Comparison of ENCODE assay signal across 28 cellular contexts in the genomic region with DNA sequence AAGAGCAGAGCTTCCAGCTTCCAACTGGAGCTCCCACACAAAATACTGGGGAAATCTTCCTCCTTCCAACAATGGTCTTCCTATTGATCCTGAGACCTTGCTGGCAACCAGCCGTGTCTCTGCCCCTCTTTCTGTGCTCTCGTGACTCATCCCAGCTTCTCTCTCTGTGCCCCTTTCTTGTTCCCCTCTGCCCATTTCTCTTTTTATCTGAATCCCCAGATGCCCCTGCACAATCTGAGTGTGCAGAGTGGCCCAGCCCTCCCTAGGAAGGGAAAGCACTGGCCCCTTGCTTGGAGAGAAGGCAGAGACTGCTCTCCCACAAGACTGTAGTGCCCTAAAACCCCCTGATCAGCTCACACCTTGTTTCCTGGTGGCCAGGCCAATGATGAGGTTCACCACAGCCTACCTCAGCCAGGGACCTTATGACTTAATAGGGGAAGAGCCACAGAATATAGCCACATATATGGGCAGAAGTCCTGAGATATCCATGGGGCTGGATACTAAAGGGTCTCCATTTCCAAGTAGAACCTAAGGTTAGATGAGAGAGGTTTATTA. TPM values are rescaled to one million over a fixed set of nuclear protein-coding genes. Genes with fewer than 3 reads are reported as not detected.
"Had no signal": no experiment of that assay in that cellular context is flagged by ENCODE, and none has a peak within 500 bp of the region (broad histone marks: within the 10 kb centered on the region; RNA-seq: fewer than 3 reads in every experiment).

No MANE protein-coding gene starts in this region.

- DNase-seq: activated B cell treated with CpG ODN at 0.5 μM for 24 hours; activated CD4-positive, alpha-beta T cell treated with anti-CD3 and anti-CD28 coated beads for 1 hour; activated CD4-positive, alpha-beta T cell treated with anti-CD3 and anti-CD28 coated beads, Interleukin-2, amount 10 ng/mL, durations not matched to agents 24 days and 14 days; activated CD4-positive, alpha-beta T cell treated with anti-CD3 and anti-CD28 coated beads, Interleukin-2, amount 50 U/mL, for 48 hours; activated gamma-delta T cell; activated naive CD4-positive, alpha-beta T cell treated with anti-CD3 and anti-CD28 coated beads for 36 hours; activated T-cell treated with anti-CD3 and anti-CD28 coated beads for 4 hours; activated T-cell treated with anti-CD3 and anti-CD28 coated beads, Interleukin-2, amount 50 U/mL, for 48 hours; amygdala; MG63; MV-4-11; NCI-H1105; NCI-H1436; NCI-H1694 treated with DMSO at 0.1 percent for 48 hours; NCI-H2029 treated with DMSO at 0.1 percent for 48 hours; NCI-H345; NCI-H510A; NCI-H69 had no signal

- H3K36me3 Mint-ChIP-seq: activated naive CD8-positive, alpha-beta T cell; brain had no signal

- H3K4me3 Mint-ChIP-seq: activated B cell treated with CpG ODN at 0.5 μM for 24 hours; activated CD4-positive, alpha-beta T cell treated with anti-CD3 and anti-CD28 coated beads, Interleukin-2, amount 10 ng/mL, durations not matched to agents 24 days and 14 days; activated naive CD4-positive, alpha-beta T cell treated with anti-CD3 and anti-CD28 coated beads for 36 hours; activated naive CD8-positive, alpha-beta T cell; activated T-helper 17 cell treated with anti-CD3 and anti-CD28 coated beads, Interleukin-2, amount 50 U/mL, for 72 hours; brain; T-helper 2 cell treated with Interferon-gamma antibody and Interleukin-4, amounts not matched to agents 5 μg/mL and 100 μg/mL, for 36 hours had no signal

- H3K4me2 ChIP-seq: KMS-11 had no signal

- H3K4me3 ChIP-seq: cardiac muscle cell, MG63, SJSA1 had no signal

- H3K9me3 Mint-ChIP-seq: activated B cell treated with CpG ODN at 0.5 μM for 24 hours; activated naive CD4-positive, alpha-beta T cell treated with anti-CD3 and anti-CD28 coated beads for 36 hours; activated T-helper 17 cell treated with anti-CD3 and anti-CD28 coated beads, Interleukin-2, amount 50 U/mL, for 72 hours; T-helper 2 cell treated with Interferon-gamma antibody and Interleukin-4, amounts not matched to agents 5 μg/mL and 100 μg/mL, for 36 hours had no signal

- ATAC-seq: activated T-helper 17 cell treated with anti-CD3 and anti-CD28 coated beads, Interleukin-2, amount 50 U/mL, for 72 hours; PC-3 had no signal

- H3K4me1 Mint-ChIP-seq: activated B cell treated with CpG ODN at 0.5 μM for 24 hours had no signal

- H3K36me3 ChIP-seq: cardiac muscle cell, MG63, SJSA1 had no signal

- H3K27ac ChIP-seq: cardiac muscle cell, KMS-11, SJSA1 had no signal

- H3K9ac ChIP-seq: KMS-11 had no signal

- H3K4me1 ChIP-seq: SJSA1 had no signal

- H3K27ac Mint-ChIP-seq: activated B cell treated with CpG ODN at 0.5 μM for 24 hours; activated CD4-positive, alpha-beta T cell treated with anti-CD3 and anti-CD28 coated beads, Interleukin-2, amount 10 ng/mL, durations not matched to agents 24 days and 14 days; activated naive CD4-positive, alpha-beta T cell treated with anti-CD3 and anti-CD28 coated beads for 36 hours; activated naive CD8-positive, alpha-beta T cell; activated T-helper 17 cell treated with anti-CD3 and anti-CD28 coated beads, Interleukin-2, amount 50 U/mL, for 72 hours; T-helper 2 cell treated with Interferon-gamma antibody and Interleukin-4, amounts not matched to agents 5 μg/mL and 100 μg/mL, for 36 hours had no signal

- H3K27me3 ChIP-seq: cardiac muscle cell, MG63, SJSA1 had no signal

- H3K9me3 ChIP-seq: MG63, SJSA1 had no signal

RNA-seq across cellular contexts. Expression of a gene that starts 23.1 kb away (rescaled TPM):
- total RNA-seq: activated B cell treated with CpG ODN at 0.5 μM for 24 hours; activated CD4-positive, alpha-beta T cell treated with anti-CD3 and anti-CD28 coated beads, Interleukin-2, amount 10 ng/mL, durations not matched to agents 24 days and 14 days; activated naive CD4-positive, alpha-beta T cell treated with anti-CD3 and anti-CD28 coated beads for 36 hours; activated T-helper 17 cell treated with anti-CD3 and anti-CD28 coated beads, Interleukin-2, amount 50 U/mL, for 72 hours; astrocyte; cardiac muscle cell; PC-3; SJSA1; T-helper 1 cell treated with Interleukin-12 subunit alpha and Interleukin-12 subunit beta and Interleukin-4 antibody, amounts not matched to agents 30 ng/mL and 1 ng/mL, for 36 hours had no signal
- polyA plus RNA-seq: cardiac muscle cell had no signal

RNA-seq across cellular contexts. Expression of a gene that starts 48.7 kb away (rescaled TPM):
- total RNA-seq: activated B cell treated with CpG ODN at 0.5 μM for 24 hours, cardiac muscle cell, PC-3 had no signal
- polyA plus RNA-seq: cardiac muscle cell had no signal

RNA-seq across cellular contexts. Expression of a gene that starts 53.9 kb away (rescaled TPM):
- total RNA-seq: activated B cell treated with CpG ODN at 0.5 μM for 24 hours; activated CD4-positive, alpha-beta T cell treated with anti-CD3 and anti-CD28 coated beads, Interleukin-2, amount 10 ng/mL, durations not matched to agents 24 days and 14 days; activated naive CD4-positive, alpha-beta T cell treated with anti-CD3 and anti-CD28 coated beads for 36 hours; activated T-helper 17 cell treated with anti-CD3 and anti-CD28 coated beads, Interleukin-2, amount 50 U/mL, for 72 hours; astrocyte; cardiac muscle cell; PC-3; SJSA1; T-helper 1 cell treated with Interleukin-12 subunit alpha and Interleukin-12 subunit beta and Interleukin-4 antibody, amounts not matched to agents 30 ng/mL and 1 ng/mL, for 36 hours had no signal
- polyA plus RNA-seq: cardiac muscle cell had no signal

RNA-seq across cellular contexts. Expression of a gene that starts 54.0 kb away (rescaled TPM):
- total RNA-seq: activated B cell treated with CpG ODN at 0.5 μM for 24 hours; activated CD4-positive, alpha-beta T cell treated with anti-CD3 and anti-CD28 coated beads, Interleukin-2, amount 10 ng/mL, durations not matched to agents 24 days and 14 days; activated naive CD4-positive, alpha-beta T cell treated with anti-CD3 and anti-CD28 coated beads for 36 hours; activated T-helper 17 cell treated with anti-CD3 and anti-CD28 coated beads, Interleukin-2, amount 50 U/mL, for 72 hours; astrocyte; cardiac muscle cell; PC-3; SJSA1; T-helper 1 cell treated with Interleukin-12 subunit alpha and Interleukin-12 subunit beta and Interleukin-4 antibody, amounts not matched to agents 30 ng/mL and 1 ng/mL, for 36 hours had no signal
- polyA plus RNA-seq: cardiac muscle cell had no signal
